Comparison of ENCODE assay signal across 1 cellular context in the genomic region with DNA sequence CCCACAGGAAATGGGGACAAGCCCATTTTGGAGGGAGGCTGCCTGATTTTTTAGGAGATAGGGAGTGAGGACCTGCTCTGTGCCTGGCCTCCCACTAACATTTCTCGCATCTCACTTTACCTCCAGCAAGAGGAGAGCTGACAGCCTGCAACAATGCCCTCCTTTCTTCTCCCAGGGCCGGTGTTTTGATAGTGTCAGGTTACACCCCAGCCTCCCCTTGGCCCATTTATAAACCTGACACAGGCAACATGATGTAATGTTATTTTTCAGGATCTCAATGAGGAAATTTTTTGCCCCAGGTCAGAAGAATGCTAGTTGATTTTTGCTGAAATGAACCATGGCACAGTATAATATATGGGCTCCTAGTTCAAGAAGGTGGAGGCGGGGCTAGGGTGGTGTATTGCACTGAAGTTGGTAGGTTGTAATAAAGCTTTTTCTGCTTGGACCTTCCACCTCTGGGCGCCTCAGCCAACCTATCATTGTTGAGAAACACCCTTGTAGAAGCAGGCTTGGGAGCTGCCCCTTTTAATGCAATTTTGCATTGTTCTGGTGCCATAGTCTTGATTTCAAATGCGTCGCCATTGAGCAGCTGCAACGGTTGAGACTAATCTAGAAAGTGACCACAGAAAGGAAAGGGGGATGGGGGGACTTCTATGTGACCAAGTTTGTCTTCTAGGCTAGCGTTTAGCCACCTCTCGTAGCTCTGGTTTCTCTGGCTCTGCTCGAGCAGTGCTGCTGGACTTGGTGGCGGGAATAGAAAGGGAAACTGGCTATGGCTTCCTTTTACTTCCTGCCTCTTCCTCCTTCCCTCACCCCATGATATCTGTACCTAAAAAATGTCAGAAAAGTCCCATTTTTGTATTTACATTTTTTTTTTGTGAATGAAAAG.
TF ChIP-seq lines count a peak whose summit lies in the region.

No MANE protein-coding gene starts in this region.

TF ChIP-seq in SK-N-SH, 30 proteins besides CTCF, POLR2A, EP300 and RAD21 (continued from another document):
- TF ChIP-seq REST (IDR thresholded peaks at IDR 0.05; ENCODE audit: low read depth, low read length) = peak; percentile 48; the same call in 1 of the 2 replicates
- TF ChIP-seq, protein P1, sequence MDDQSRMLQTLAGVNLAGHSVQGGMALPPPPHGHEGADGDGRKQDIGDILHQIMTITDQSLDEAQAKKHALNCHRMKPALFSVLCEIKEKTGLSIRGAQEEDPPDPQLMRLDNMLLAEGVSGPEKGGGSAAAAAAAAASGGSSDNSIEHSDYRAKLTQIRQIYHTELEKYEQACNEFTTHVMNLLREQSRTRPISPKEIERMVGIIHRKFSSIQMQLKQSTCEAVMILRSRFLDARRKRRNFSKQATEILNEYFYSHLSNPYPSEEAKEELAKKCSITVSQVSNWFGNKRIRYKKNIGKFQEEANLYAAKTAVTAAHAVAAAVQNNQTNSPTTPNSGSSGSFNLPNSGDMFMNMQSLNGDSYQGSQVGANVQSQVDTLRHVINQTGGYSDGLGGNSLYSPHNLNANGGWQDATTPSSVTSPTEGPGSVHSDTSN (IDR thresholded peaks at IDR 0.05) = peak; percentile 97
- TF ChIP-seq JUND (IDR thresholded peaks at IDR 0.05) = peak; percentile 76
- TF ChIP-seq TCF12 (IDR thresholded peaks at IDR 0.05) = peak; percentile 91
- TF ChIP-seq EZH2phosphoT487 (IDR thresholded peaks at IDR 0.05; ENCODE audit: borderline replicate concordance, low read depth) = no peak
- peak; percentile 69; the same call in 1 of the 2 replicates for TF ChIP-seq TEAD4 (IDR thresholded peaks at IDR 0.05; ENCODE audit: borderline replicate concordance, insufficient read depth)
- peak; percentile 41; the same call in 1 of the 2 replicates for TF ChIP-seq SIN3A (IDR thresholded peaks at IDR 0.05; ENCODE audit: borderline replicate concordance, low read depth, low read length)
- TF ChIP-seq MEF2A (IDR thresholded peaks at IDR 0.05; ENCODE audit: borderline replicate concordance, low read depth) = peak; percentile 80; the same call in 1 of the 2 replicates
- TF ChIP-seq, protein P2, sequence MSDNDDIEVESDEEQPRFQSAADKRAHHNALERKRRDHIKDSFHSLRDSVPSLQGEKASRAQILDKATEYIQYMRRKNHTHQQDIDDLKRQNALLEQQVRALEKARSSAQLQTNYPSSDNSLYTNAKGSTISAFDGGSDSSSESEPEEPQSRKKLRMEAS (IDR thresholded peaks at IDR 0.05; ENCODE audit: low read depth) = peak; percentile 76; the same call in 1 of the 2 replicates
